Comparison of ENCODE assay signal across 14 cellular contexts in genomic region chr4:122712782-122713181, GRCh38.
A peak's percentile ranks its signal among the peaks of the same experiment; 100 is the strongest.
DNase-seq lines count a peak whose midpoint lies in the region; TF ChIP-seq lines count a peak whose summit lies in the region.
"Had no signal": no experiment of that assay in that cellular context is flagged by ENCODE, and none has a peak within 500 bp of the region (broad histone marks: within the 10 kb centered on the region; RNA-seq: fewer than 3 reads in every experiment).

No MANE protein-coding gene starts in this region.

- in situ Hi-C loops in astrocyte of the spinal cord (cut with HindIII; ENCODE audit: low sequenced_read_pairs): no loop called here

- peak; percentile 22 for DNase-seq in stimulated activated CD4-positive, alpha-beta T cell treated with anti-CD3 and anti-CD28 coated beads, Interleukin-1b, Interleukin-23, amount 100 ng/mL, for 48 hours
- no peak for DNase-seq in stimulated activated CD4-positive, alpha-beta T cell treated with anti-CD3 and anti-CD28 coated beads, Interleukin-4, amount 100 ng/mL, for 24 hours
- DNase-seq in NOMO-1 treated with DMSO at 0.1 percent for 48 hours (lab: John Stamatoyannopoulos, UW; ENCODE audit: unreplicated experiment): peak; percentile 87
- DNase-seq in astrocyte of the spinal cord (ENCODE audit: low read depth, low spot score): peak; percentile 12
- no peak for DNase-seq in NCI-H2081 (lab: John Stamatoyannopoulos, UW)
- no peak for DNase-seq in NCI-H187 (lab: John Stamatoyannopoulos, UW)
- no peak for DNase-seq in Ammon's horn (ENCODE audit: low spot score)
- DNase-seq: erythroblast; heart right ventricle; midbrain; NCI-H1048; nucleus accumbens; stimulated activated naive CD4-positive, alpha-beta T cell; WERI-Rb-1 had no signal

- TF ChIP-seq CTCF in astrocyte of the spinal cord (IDR thresholded peaks at IDR 0.05; ENCODE audit: low read depth, low read length): no peak

- no peak overlapping the region for H3K4me3 ChIP-seq in astrocyte of the spinal cord (ENCODE audit: low read depth, low read length)
- H3K4me3 ChIP-seq: heart right ventricle had no signal

Comparison
In these comparisons a context has a peak if more than half of its experiments do, and no peak if none do; other contexts are left out.
1. DNase-seq: peak in stimulated activated CD4-positive, alpha-beta T cell treated with anti-CD3 and anti-CD28 coated beads, Interleukin-1b, Interleukin-23, amount 100 ng/mL, for 48 hours (single experiment), NOMO-1 treated with DMSO at 0.1 percent for 48 hours (single experiment) and astrocyte of the spinal cord (single experiment); none in stimulated activated CD4-positive, alpha-beta T cell treated with anti-CD3 and anti-CD28 coated beads, Interleukin-4, amount 100 ng/mL, for 24 hours (single experiment), NCI-H2081 (0 of 2), NCI-H187 (0 of 2) and Ammon's horn (single experiment).